In genomic region chr1:222654849-222655248, GRCh38 we compare ENCODE assay signal across 1 cellular context.
TF ChIP-seq lines count a peak whose summit lies in the region.

No MANE protein-coding gene starts in this region.

TF ChIP-seq in GM23338, 12 proteins besides CTCF, POLR2A, EP300 and RAD21 (continued from another document):
- no peak for TF ChIP-seq ZNF462 (CRISPR knock-in tag; IDR thresholded peaks at IDR 0.05)
- TF ChIP-seq NANOG (IDR thresholded peaks at IDR 0.05; ENCODE audit: borderline replicate concordance) = no peak
